1 cellular context compared by ENCODE assay signal in genomic region chr5:177093082-177093712, GRCh38.
TF ChIP-seq lines count a peak whose summit lies in the region.

No MANE protein-coding gene starts in this region.

TF ChIP-seq in IMR-90, 13 proteins besides CTCF, POLR2A, EP300 and RAD21:
- TF ChIP-seq USF2 (IDR thresholded peaks at IDR 0.05; ENCODE audit: low read depth, low read length) (no peak), MXI1 (IDR thresholded peaks at IDR 0.05; ENCODE audit: borderline replicate concordance, low read depth, low read length) (no peak), SMC3 (IDR thresholded peaks at IDR 0.05; ENCODE audit: low read depth, low read length) (no peak), ELK1 (IDR thresholded peaks at IDR 0.05; ENCODE audit: borderline replicate concordance, low read depth, low read length) (no peak), RCOR1 (IDR thresholded peaks at IDR 0.05; ENCODE audit: insufficient replicate concordance, low read length) (no peak), FOS (IDR thresholded peaks at IDR 0.05; ENCODE audit: low read depth, low read length) (no peak), MAFK (IDR thresholded peaks at IDR 0.05; ENCODE audit: low read depth, low read length) (no peak), CHD1 (IDR thresholded peaks at IDR 0.05; ENCODE audit: low read depth, low read length) (no peak), CEBPB (IDR thresholded peaks at IDR 0.05; ENCODE audit: low read depth, low read length) (no peak), NFE2L2 (IDR thresholded peaks at IDR 0.05; ENCODE audit: low read depth, low read length) (no peak)
